Comparison of ENCODE assay signal across 1 cellular context in the genomic region with DNA sequence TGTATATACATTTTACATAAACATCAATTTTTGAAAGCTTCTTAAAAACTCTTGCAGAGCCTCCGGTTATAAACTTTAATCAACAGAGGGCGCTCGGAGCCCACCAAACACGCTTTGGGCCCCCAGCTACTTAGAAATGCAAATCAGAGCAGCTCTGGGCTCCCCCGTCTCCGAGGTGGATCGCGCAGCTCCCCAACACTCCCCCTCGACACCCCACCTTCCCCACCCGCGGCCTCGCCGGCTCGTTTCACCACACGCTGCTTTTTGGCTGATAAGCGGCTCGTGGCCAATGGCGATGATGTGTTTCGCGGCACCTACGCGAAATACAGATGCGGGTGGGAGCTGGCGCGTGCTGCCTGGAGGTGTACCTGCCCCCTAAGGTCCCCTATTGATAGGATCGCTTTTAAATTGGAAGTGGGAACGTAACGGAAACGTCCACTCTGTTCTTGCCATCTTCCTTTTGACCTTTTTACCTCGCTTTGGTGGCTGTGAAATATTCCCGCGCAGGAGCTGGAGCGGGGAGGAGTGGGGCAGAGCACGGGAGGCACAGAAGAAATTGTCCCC.
TF ChIP-seq lines count a peak whose summit lies in the region.

No MANE protein-coding gene starts in this region.

TF ChIP-seq in HEK293, 187 proteins besides CTCF, POLR2A, EP300 and RAD21 (continued from another document):
- TF ChIP-seq, protein P1, sequence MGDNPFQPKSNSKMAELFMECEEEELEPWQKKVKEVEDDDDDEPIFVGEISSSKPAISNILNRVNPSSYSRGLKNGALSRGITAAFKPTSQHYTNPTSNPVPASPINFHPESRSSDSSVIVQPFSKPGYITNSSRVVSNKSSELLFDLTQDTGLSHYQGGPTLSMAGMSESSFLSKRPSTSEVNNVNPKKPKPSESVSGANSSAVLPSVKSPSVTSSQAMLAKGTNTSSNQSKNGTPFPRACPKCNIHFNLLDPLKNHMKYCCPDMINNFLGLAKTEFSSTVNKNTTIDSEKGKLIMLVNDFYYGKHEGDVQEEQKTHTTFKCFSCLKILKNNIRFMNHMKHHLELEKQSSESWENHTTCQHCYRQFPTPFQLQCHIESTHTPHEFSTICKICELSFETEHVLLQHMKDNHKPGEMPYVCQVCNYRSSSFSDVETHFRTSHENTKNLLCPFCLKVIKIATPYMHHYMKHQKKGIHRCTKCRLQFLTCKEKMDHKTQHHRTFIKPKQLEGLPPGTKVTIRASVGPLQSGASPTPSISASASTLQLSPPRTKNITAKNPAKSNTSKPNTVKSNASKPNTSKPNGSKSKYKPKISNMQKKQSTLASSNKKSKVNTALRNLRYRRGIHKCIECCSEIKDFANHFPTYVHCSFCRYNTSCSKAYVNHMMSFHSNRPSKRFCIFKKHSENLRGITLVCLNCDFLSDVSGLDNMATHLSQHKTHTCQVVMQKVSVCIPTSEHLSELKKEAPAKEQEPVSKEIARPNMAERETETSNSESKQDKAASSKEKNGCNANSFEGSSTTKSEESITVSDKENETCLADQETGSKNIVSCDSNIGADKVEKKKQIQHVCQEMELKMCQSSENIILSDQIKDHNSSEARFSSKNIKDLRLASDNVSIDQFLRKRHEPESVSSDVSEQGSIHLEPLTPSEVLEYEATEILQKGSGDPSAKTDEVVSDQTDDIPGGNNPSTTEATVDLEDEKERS (tag by site-specific recombination; IDR thresholded peaks at IDR 0.05) = no peak
- TF ChIP-seq OVOL3 (tag by site-specific recombination; IDR thresholded peaks at IDR 0.05) (no peak), ZFHX2 (tag by site-specific recombination; conservative IDR thresholded peaks at IDR 0.05) (peak; percentile 48; the same call in 1 of the 2 replicates), ZFP37 (tag by site-specific recombination; IDR thresholded peaks at IDR 0.05) (no peak), ZNF624 (tag by site-specific recombination; IDR thresholded peaks at IDR 0.05) (no peak), ZSCAN30 (tag by site-specific recombination; IDR thresholded peaks at IDR 0.05) (no peak), ZIC2 (tag by site-specific recombination; IDR thresholded peaks at IDR 0.05) (0 out of 2 replicates have a peak, but pooled peaks have one; percentile 20), SCRT1 (tag by site-specific recombination; IDR thresholded peaks at IDR 0.05; ENCODE audit: borderline replicate concordance) (no peak), GLIS1 (tag by site-specific recombination; IDR thresholded peaks at IDR 0.05) (peak; percentile 11; the same call in 1 of the 2 replicates), ZNF157 (tag by site-specific recombination; IDR thresholded peaks at IDR 0.05) (no peak), ZNF169 (tag by site-specific recombination; IDR thresholded peaks at IDR 0.05) (no peak), ZNF626 (tag by site-specific recombination; IDR thresholded peaks at IDR 0.05) (no peak), ZNF211 (tag by site-specific recombination; IDR thresholded peaks at IDR 0.05; ENCODE audit: low read depth) (no peak), REPIN1 (tag by site-specific recombination; IDR thresholded peaks at IDR 0.05; ENCODE audit: low read depth) (no peak), ZBTB17 (tag by site-specific recombination; IDR thresholded peaks at IDR 0.05) (peak; percentile 36; the same call in 1 of the 2 replicates), ZNF48 (tag by site-specific recombination; IDR thresholded peaks at IDR 0.05) (no peak), ZBTB7A (tag by site-specific recombination; IDR thresholded peaks at IDR 0.05; ENCODE audit: low read depth) (no peak), ZNF621 (tag by site-specific recombination; IDR thresholded peaks at IDR 0.05) (no peak)
- TF ChIP-seq, protein P2, sequence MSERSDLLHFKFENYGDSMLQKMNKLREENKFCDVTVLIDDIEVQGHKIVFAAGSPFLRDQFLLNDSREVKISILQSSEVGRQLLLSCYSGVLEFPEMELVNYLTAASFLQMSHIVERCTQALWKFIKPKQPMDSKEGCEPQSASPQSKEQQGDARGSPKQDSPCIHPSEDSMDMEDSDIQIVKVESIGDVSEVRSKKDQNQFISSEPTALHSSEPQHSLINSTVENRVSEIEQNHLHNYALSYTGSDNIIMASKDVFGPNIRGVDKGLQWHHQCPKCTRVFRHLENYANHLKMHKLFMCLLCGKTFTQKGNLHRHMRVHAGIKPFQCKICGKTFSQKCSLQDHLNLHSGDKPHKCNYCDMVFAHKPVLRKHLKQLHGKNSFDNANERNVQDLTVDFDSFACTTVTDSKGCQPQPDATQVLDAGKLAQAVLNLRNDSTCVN (tag by site-specific recombination; optimal IDR thresholded peaks at IDR 0.05) = peak; percentile 33
- TF ChIP-seq, protein P3, sequence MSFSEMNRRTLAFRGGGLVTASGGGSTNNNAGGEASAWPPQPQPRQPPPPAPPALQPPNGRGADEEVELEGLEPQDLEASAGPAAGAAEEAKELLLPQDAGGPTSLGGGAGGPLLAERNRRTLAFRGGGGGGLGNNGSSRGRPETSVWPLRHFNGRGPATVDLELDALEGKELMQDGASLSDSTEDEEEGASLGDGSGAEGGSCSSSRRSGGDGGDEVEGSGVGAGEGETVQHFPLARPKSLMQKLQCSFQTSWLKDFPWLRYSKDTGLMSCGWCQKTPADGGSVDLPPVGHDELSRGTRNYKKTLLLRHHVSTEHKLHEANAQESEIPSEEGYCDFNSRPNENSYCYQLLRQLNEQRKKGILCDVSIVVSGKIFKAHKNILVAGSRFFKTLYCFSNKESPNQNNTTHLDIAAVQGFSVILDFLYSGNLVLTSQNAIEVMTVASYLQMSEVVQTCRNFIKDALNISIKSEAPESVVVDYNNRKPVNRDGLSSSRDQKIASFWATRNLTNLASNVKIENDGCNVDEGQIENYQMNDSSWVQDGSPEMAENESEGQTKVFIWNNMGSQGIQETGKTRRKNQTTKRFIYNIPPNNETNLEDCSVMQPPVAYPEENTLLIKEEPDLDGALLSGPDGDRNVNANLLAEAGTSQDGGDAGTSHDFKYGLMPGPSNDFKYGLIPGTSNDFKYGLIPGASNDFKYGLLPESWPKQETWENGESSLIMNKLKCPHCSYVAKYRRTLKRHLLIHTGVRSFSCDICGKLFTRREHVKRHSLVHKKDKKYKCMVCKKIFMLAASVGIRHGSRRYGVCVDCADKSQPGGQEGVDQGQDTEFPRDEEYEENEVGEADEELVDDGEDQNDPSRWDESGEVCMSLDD (tag by site-specific recombination; IDR thresholded peaks at IDR 0.05) = 0 out of 2 replicates have a peak, but pooled peaks have one; percentile 22
- TF ChIP-seq, protein P4, sequence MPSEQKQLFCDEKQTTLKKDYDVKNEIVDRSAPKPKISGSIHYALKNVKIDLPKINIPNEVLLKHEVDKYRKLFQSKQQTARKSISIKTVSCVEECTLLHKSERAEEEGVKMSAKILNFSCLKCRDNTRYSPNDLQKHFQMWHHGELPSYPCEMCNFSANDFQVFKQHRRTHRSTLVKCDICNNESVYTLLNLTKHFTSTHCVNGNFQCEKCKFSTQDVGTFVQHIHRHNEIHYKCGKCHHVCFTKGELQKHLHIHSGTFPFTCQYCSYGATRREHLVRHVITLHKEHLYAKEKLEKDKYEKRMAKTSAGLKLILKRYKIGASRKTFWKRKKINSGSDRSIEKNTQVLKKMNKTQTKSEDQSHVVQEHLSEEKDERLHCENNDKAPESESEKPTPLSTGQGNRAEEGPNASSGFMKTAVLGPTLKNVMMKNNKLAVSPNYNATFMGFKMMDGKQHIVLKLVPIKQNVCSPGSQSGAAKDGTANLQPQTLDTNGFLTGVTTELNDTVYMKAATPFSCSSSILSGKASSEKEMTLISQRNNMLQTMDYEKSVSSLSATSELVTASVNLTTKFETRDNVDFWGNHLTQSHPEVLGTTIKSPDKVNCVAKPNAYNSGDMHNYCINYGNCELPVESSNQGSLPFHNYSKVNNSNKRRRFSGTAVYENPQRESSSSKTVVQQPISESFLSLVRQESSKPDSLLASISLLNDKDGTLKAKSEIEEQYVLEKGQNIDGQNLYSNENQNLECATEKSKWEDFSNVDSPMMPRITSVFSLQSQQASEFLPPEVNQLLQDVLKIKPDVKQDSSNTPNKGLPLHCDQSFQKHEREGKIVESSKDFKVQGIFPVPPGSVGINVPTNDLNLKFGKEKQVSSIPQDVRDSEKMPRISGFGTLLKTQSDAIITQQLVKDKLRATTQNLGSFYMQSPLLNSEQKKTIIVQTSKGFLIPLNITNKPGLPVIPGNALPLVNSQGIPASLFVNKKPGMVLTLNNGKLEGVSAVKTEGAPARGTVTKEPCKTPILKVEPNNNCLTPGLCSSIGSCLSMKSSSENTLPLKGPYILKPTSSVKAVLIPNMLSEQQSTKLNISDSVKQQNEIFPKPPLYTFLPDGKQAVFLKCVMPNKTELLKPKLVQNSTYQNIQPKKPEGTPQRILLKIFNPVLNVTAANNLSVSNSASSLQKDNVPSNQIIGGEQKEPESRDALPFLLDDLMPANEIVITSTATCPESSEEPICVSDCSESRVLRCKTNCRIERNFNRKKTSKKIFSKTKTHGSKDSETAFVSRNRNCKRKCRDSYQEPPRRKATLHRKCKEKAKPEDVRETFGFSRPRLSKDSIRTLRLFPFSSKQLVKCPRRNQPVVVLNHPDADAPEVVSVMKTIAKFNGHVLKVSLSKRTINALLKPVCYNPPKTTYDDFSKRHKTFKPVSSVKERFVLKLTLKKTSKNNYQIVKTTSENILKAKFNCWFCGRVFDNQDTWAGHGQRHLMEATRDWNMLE (tag by site-specific recombination; conservative IDR thresholded peaks at IDR 0.05; ENCODE audit: low read depth) = no peak
- TF ChIP-seq, protein P5, sequence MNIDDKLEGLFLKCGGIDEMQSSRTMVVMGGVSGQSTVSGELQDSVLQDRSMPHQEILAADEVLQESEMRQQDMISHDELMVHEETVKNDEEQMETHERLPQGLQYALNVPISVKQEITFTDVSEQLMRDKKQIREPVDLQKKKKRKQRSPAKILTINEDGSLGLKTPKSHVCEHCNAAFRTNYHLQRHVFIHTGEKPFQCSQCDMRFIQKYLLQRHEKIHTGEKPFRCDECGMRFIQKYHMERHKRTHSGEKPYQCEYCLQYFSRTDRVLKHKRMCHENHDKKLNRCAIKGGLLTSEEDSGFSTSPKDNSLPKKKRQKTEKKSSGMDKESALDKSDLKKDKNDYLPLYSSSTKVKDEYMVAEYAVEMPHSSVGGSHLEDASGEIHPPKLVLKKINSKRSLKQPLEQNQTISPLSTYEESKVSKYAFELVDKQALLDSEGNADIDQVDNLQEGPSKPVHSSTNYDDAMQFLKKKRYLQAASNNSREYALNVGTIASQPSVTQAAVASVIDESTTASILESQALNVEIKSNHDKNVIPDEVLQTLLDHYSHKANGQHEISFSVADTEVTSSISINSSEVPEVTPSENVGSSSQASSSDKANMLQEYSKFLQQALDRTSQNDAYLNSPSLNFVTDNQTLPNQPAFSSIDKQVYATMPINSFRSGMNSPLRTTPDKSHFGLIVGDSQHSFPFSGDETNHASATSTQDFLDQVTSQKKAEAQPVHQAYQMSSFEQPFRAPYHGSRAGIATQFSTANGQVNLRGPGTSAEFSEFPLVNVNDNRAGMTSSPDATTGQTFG (tag by site-specific recombination; IDR thresholded peaks at IDR 0.05; ENCODE audit: borderline replicate concordance) = no peak
- TF ChIP-seq, protein P6, sequence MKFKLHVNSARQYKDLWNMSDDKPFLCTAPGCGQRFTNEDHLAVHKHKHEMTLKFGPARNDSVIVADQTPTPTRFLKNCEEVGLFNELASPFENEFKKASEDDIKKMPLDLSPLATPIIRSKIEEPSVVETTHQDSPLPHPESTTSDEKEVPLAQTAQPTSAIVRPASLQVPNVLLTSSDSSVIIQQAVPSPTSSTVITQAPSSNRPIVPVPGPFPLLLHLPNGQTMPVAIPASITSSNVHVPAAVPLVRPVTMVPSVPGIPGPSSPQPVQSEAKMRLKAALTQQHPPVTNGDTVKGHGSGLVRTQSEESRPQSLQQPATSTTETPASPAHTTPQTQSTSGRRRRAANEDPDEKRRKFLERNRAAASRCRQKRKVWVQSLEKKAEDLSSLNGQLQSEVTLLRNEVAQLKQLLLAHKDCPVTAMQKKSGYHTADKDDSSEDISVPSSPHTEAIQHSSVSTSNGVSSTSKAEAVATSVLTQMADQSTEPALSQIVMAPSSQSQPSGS (tag by site-specific recombination; IDR thresholded peaks at IDR 0.05; ENCODE audit: low read depth) = no peak
